2 cellular contexts compared by ENCODE assay signal in the genomic region with DNA sequence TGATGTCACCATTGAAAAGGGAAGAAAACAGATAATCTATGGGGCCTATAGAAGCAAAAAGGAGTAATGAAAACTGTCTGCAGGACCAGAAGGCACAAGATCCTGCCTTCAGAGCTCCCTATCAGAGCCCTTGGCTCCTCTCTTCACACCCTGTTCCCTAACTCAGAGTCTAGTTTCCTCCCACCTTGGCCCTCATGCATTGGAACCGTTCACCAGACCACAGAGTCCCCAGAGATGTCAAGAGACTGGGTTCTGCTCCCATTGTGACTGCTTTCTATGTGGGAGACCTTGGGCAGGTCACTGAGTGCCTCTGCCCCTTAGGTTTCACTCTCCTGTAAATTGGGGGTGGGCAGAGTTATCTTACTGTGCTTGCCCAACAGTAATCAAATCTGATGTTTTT.
TF ChIP-seq lines count a peak whose summit lies in the region.

No MANE protein-coding gene starts in this region.

TF ChIP-seq in SK-N-SH, 30 proteins besides CTCF, POLR2A, EP300 and RAD21 (continued from another document):
- TF ChIP-seq, protein P1, sequence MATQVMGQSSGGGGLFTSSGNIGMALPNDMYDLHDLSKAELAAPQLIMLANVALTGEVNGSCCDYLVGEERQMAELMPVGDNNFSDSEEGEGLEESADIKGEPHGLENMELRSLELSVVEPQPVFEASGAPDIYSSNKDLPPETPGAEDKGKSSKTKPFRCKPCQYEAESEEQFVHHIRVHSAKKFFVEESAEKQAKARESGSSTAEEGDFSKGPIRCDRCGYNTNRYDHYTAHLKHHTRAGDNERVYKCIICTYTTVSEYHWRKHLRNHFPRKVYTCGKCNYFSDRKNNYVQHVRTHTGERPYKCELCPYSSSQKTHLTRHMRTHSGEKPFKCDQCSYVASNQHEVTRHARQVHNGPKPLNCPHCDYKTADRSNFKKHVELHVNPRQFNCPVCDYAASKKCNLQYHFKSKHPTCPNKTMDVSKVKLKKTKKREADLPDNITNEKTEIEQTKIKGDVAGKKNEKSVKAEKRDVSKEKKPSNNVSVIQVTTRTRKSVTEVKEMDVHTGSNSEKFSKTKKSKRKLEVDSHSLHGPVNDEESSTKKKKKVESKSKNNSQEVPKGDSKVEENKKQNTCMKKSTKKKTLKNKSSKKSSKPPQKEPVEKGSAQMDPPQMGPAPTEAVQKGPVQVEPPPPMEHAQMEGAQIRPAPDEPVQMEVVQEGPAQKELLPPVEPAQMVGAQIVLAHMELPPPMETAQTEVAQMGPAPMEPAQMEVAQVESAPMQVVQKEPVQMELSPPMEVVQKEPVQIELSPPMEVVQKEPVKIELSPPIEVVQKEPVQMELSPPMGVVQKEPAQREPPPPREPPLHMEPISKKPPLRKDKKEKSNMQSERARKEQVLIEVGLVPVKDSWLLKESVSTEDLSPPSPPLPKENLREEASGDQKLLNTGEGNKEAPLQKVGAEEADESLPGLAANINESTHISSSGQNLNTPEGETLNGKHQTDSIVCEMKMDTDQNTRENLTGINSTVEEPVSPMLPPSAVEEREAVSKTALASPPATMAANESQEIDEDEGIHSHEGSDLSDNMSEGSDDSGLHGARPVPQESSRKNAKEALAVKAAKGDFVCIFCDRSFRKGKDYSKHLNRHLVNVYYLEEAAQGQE (IDR thresholded peaks at IDR 0.05; ENCODE audit: low read depth, low read length) = no peak
- TF ChIP-seq, protein P2, sequence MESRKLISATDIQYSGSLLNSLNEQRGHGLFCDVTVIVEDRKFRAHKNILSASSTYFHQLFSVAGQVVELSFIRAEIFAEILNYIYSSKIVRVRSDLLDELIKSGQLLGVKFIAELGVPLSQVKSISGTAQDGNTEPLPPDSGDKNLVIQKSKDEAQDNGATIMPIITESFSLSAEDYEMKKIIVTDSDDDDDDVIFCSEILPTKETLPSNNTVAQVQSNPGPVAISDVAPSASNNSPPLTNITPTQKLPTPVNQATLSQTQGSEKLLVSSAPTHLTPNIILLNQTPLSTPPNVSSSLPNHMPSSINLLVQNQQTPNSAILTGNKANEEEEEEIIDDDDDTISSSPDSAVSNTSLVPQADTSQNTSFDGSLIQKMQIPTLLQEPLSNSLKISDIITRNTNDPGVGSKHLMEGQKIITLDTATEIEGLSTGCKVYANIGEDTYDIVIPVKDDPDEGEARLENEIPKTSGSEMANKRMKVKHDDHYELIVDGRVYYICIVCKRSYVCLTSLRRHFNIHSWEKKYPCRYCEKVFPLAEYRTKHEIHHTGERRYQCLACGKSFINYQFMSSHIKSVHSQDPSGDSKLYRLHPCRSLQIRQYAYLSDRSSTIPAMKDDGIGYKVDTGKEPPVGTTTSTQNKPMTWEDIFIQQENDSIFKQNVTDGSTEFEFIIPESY (IDR thresholded peaks at IDR 0.05; ENCODE audit: borderline replicate concordance, low read depth) = no peak
- TF ChIP-seq, protein P3, sequence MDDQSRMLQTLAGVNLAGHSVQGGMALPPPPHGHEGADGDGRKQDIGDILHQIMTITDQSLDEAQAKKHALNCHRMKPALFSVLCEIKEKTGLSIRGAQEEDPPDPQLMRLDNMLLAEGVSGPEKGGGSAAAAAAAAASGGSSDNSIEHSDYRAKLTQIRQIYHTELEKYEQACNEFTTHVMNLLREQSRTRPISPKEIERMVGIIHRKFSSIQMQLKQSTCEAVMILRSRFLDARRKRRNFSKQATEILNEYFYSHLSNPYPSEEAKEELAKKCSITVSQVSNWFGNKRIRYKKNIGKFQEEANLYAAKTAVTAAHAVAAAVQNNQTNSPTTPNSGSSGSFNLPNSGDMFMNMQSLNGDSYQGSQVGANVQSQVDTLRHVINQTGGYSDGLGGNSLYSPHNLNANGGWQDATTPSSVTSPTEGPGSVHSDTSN (IDR thresholded peaks at IDR 0.05) = no peak
- TF ChIP-seq EZH2phosphoT487 (IDR thresholded peaks at IDR 0.05; ENCODE audit: borderline replicate concordance, low read depth) = no peak
- no peak for TF ChIP-seq SIN3A (IDR thresholded peaks at IDR 0.05; ENCODE audit: borderline replicate concordance, low read depth, low read length)
- no peak for TF ChIP-seq TCF12 (IDR thresholded peaks at IDR 0.05)
- TF ChIP-seq RXRA (IDR thresholded peaks at IDR 0.05; ENCODE audit: borderline replicate concordance, low read depth) = no peak
- TF ChIP-seq RFX5 (IDR thresholded peaks at IDR 0.05; ENCODE audit: low read length) = no peak
- no peak for TF ChIP-seq MEF2A (IDR thresholded peaks at IDR 0.05; ENCODE audit: borderline replicate concordance, low read depth)
- no peak for TF ChIP-seq YY1 (IDR thresholded peaks at IDR 0.05; ENCODE audit: low read depth)
- TF ChIP-seq TAF1 (IDR thresholded peaks at IDR 0.05; ENCODE audit: borderline replicate concordance, low read depth, low read length) = no peak
- TF ChIP-seq, protein P4, sequence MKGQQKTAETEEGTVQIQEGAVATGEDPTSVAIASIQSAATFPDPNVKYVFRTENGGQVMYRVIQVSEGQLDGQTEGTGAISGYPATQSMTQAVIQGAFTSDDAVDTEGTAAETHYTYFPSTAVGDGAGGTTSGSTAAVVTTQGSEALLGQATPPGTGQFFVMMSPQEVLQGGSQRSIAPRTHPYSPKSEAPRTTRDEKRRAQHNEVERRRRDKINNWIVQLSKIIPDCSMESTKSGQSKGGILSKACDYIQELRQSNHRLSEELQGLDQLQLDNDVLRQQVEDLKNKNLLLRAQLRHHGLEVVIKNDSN (IDR thresholded peaks at IDR 0.05; ENCODE audit: borderline replicate concordance, low read depth) = no peak
- TF ChIP-seq FOXJ3 (CRISPR knock-in tag; IDR thresholded peaks at IDR 0.05) = no peak
- no peak for TF ChIP-seq GATA2 (CRISPR knock-in tag; IDR thresholded peaks at IDR 0.05)

TF ChIP-seq in SK-N-SH treated with all-trans-retinoic acid at 6 μM for 48 hours, 23 proteins besides CTCF, POLR2A, EP300 and RAD21:
- TF ChIP-seq, protein P5, sequence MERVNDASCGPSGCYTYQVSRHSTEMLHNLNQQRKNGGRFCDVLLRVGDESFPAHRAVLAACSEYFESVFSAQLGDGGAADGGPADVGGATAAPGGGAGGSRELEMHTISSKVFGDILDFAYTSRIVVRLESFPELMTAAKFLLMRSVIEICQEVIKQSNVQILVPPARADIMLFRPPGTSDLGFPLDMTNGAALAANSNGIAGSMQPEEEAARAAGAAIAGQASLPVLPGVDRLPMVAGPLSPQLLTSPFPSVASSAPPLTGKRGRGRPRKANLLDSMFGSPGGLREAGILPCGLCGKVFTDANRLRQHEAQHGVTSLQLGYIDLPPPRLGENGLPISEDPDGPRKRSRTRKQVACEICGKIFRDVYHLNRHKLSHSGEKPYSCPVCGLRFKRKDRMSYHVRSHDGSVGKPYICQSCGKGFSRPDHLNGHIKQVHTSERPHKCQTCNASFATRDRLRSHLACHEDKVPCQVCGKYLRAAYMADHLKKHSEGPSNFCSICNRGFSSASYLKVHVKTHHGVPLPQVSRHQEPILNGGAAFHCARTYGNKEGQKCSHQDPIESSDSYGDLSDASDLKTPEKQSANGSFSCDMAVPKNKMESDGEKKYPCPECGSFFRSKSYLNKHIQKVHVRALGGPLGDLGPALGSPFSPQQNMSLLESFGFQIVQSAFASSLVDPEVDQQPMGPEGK (CRISPR knock-in tag; IDR thresholded peaks at IDR 0.05; ENCODE audit: borderline replicate concordance) = no peak
